8 cellular contexts compared by ENCODE assay signal in genomic region chr17:45234641-45235040, GRCh38. TPM values are rescaled to one million over a fixed set of nuclear protein-coding genes. Genes with fewer than 3 reads are reported as not detected.
DNase-seq lines count a peak whose midpoint lies in the region; ATAC-seq and TF ChIP-seq lines count a peak whose summit lies in the region.

No MANE protein-coding gene starts in this region.

- no peaks in the 10 kb centered on the region for H3K9me3 Mint-ChIP-seq in activated T-cell treated with anti-CD3 and anti-CD28 coated beads, Interleukin-2, amount 50 U/mL, for 72 hours
- no peaks in the 10 kb centered on the region for H3K9me3 Mint-ChIP-seq in mesothelial cell of epicardium

- peak; percentile 12 for TF ChIP-seq CTCF in mesothelial cell of epicardium (IDR thresholded peaks at IDR 0.05; ENCODE audit: unreplicated experiment)

- peaks cover 86% of the 10 kb centered on the region for H3K4me1 Mint-ChIP-seq in activated T-cell treated with anti-CD3 and anti-CD28 coated beads, Interleukin-2, amount 50 U/mL, for 72 hours (ENCODE audit: low read depth)
- H3K4me1 Mint-ChIP-seq in mesothelial cell of epicardium, result peaks cover 4% of the 10 kb centered on the region

- H3K4me3 Mint-ChIP-seq in activated T-cell treated with anti-CD3 and anti-CD28 coated beads, Interleukin-2, amount 50 U/mL, for 72 hours, result peak overlapping the region; percentile 48 to 61
- no peak overlapping the region for H3K4me3 Mint-ChIP-seq in mesothelial cell of epicardium

- no peaks in the 10 kb centered on the region for H3K27me3 Mint-ChIP-seq in activated T-cell treated with anti-CD3 and anti-CD28 coated beads, Interleukin-2, amount 50 U/mL, for 72 hours (ENCODE audit: low read depth)
- peaks cover 58% of the 10 kb centered on the region for H3K27me3 Mint-ChIP-seq in mesothelial cell of epicardium (ENCODE audit: low read depth)

- H3K27ac Mint-ChIP-seq in activated T-cell treated with anti-CD3 and anti-CD28 coated beads, Interleukin-2, amount 50 U/mL, for 72 hours, result peak overlapping the region; percentile 64
- no peak overlapping the region for H3K27ac Mint-ChIP-seq in mesothelial cell of epicardium

- DNase-seq in NCI-H524 (lab: John Stamatoyannopoulos, UW), result peak; percentile 22 to 78
- DNase-seq in NCI-H524 treated with DMSO at 0.1 percent for 48 hours (lab: John Stamatoyannopoulos, UW), result no peak
- DNase-seq in NCI-H2227 treated with DMSO at 0.1 percent for 48 hours (lab: John Stamatoyannopoulos, UW), result peak; percentile 13
- DNase-seq in activated T-cell treated with anti-CD3 and anti-CD28 coated beads, Interleukin-2, amount 50 U/mL, for 72 hours, result peak; percentile 43 to 59
- DNase-seq in mesothelial cell of epicardium (ENCODE audit: low spot score in 2 of 2, unreplicated experiment in 2 of 2), result no peak
- no peak for DNase-seq in HCEC 1CT

- peak; percentile 37 to 48 for ATAC-seq in activated T-cell treated with anti-CD3 and anti-CD28 coated beads, Interleukin-2, amount 50 U/mL, for 72 hours (replicated peaks in 1 of 2)
- ATAC-seq in GM21360 (IDR thresholded peaks at IDR 0.05; ENCODE audit: unreplicated experiment) (no peak), HG03460 (IDR thresholded peaks at IDR 0.05; ENCODE audit: unreplicated experiment) (no peak)

- H3K36me3 Mint-ChIP-seq in activated T-cell treated with anti-CD3 and anti-CD28 coated beads, Interleukin-2, amount 50 U/mL, for 72 hours (ENCODE audit: insufficient read depth in 2 of 2), result peaks cover 24 to 49% of the 10 kb centered on the region in 2 donors
- H3K36me3 Mint-ChIP-seq in mesothelial cell of epicardium, result no peaks in the 10 kb centered on the region

RNA-seq across cellular contexts. Expression of gene FMNL1, which starts 13.0 kb away (rescaled TPM):
- 100 to 1,000 TPM; 559 to 689 TPM for total RNA-seq in activated T-cell treated with anti-CD3 and anti-CD28 coated beads, Interleukin-2, amount 50 U/mL, for 72 hours
- 3.0 to 3.7 TPM (median 3.6 TPM) in 3 replicates for total RNA-seq in mesothelial cell of epicardium

RNA-seq across cellular contexts. Expression of gene SPATA32, which starts 27.3 kb away (rescaled TPM):
- 1 to 10 TPM; 1.4 to 1.7 TPM for total RNA-seq in activated T-cell treated with anti-CD3 and anti-CD28 coated beads, Interleukin-2, amount 50 U/mL, for 72 hours
- total RNA-seq in mesothelial cell of epicardium, result not detected in 3 replicates

Comparison
In these comparisons a context has a peak if more than half of its experiments do, and no peak if none do; other contexts are left out.
1. DNase-seq: peak in NCI-H524 (2 of 2), NCI-H2227 treated with DMSO at 0.1 percent for 48 hours (single experiment) and activated T-cell treated with anti-CD3 and anti-CD28 coated beads, Interleukin-2, amount 50 U/mL, for 72 hours (2 of 2); none in NCI-H524 treated with DMSO at 0.1 percent for 48 hours (single experiment), mesothelial cell of epicardium (0 of 2) and HCEC 1CT (single experiment).
2. ATAC-seq: peak in activated T-cell treated with anti-CD3 and anti-CD28 coated beads, Interleukin-2, amount 50 U/mL, for 72 hours (2 of 2); none in GM21360 (single experiment) and HG03460 (single experiment).
3. RNA of gene FMNL1, which starts 13.0 kb away (total RNA-seq): 559 to 689 TPM in activated T-cell treated with anti-CD3 and anti-CD28 coated beads, Interleukin-2, amount 50 U/mL, for 72 hours; 3.0 to 3.7 TPM in mesothelial cell of epicardium; every median in the first group is over 100 times any median in the second.